Comparison of ENCODE assay signal across 10 cellular contexts in genomic region chr10:5563237-5563961, GRCh38. TPM values are rescaled to one million over a fixed set of nuclear protein-coding genes. Genes with fewer than 3 reads are reported as not detected.
DNase-seq lines count a peak whose midpoint lies in the region; ATAC-seq and TF ChIP-seq lines count a peak whose summit lies in the region.
"Had no signal": no experiment of that assay in that cellular context is flagged by ENCODE, and none has a peak within 500 bp of the region (broad histone marks: within the 10 kb centered on the region; RNA-seq: fewer than 3 reads in every experiment).

No MANE protein-coding gene starts in this region.

- H3K27ac Mint-ChIP-seq in activated naive CD4-positive, alpha-beta T cell treated with anti-CD3 and anti-CD28 coated beads, Interleukin-2, amount 50 U/mL, for 24 hours = peak overlapping the region; percentile 84
- peak overlapping the region; percentile 85 for H3K27ac Mint-ChIP-seq in activated T-helper 17 cell treated with anti-CD3 and anti-CD28 coated beads, Interleukin-2, amount 50 U/mL, for 72 hours

- no peak overlapping the region for H3K23ac ChIP-seq in mesenchymal stem cell (ENCODE audit: low read length in 2 of 2)

- peak overlapping the region; percentile 80 for H2BK120ac ChIP-seq in mesenchymal stem cell (ENCODE audit: low read depth, low read length)

- H3K4me1 ChIP-seq in mesenchymal stem cell (ENCODE audit: control insufficient read depth, insufficient read depth, low read depth, low read length) (peaks cover 25% of the 10 kb centered on the region), tibial artery (peaks cover 6 to 58% (median 46%) of the 10 kb centered on the region in 4 donors), SJCRH30 (peaks cover 45% of the 10 kb centered on the region)

- no peak for ATAC-seq in activated T-helper 17 cell treated with anti-CD3 and anti-CD28 coated beads, Interleukin-2, amount 50 U/mL, for 72 hours (replicated peaks)
- ATAC-seq in GM18870 (IDR thresholded peaks at IDR 0.05; ENCODE audit: unreplicated experiment) = no peak

- peak overlapping the region; percentile 98 for H4K91ac ChIP-seq in mesenchymal stem cell (ENCODE audit: low read length)

- peak overlapping the region; percentile 96 for H4K8ac ChIP-seq in mesenchymal stem cell (ENCODE audit: low read length)

- no peaks in the 10 kb centered on the region for H3K36me3 Mint-ChIP-seq in activated naive CD4-positive, alpha-beta T cell treated with anti-CD3 and anti-CD28 coated beads, Interleukin-2, amount 50 U/mL, for 24 hours
- no peaks in the 10 kb centered on the region for H3K36me3 Mint-ChIP-seq in activated T-helper 17 cell treated with anti-CD3 and anti-CD28 coated beads, Interleukin-2, amount 50 U/mL, for 72 hours (ENCODE audit: low read depth)

- DNase-seq in activated naive CD4-positive, alpha-beta T cell treated with Interleukin-2 at 50 U/mL for 16 hours = no peak
- DNase-seq in mesenchymal stem cell (peak; percentile 46), tibial artery (peak in 1 of 2 donors; percentile 70), DMS153 (lab: John Stamatoyannopoulos, UW) (no peak), SJCRH30 (no peak)
- DNase-seq: NCI-H226 had no signal

- H3K4me1 Mint-ChIP-seq in activated naive CD4-positive, alpha-beta T cell treated with anti-CD3 and anti-CD28 coated beads, Interleukin-2, amount 50 U/mL, for 24 hours = peaks cover 37% of the 10 kb centered on the region
- H3K4me1 Mint-ChIP-seq in activated T-helper 17 cell treated with anti-CD3 and anti-CD28 coated beads, Interleukin-2, amount 50 U/mL, for 72 hours = peaks cover 25% of the 10 kb centered on the region

- H2BK12ac ChIP-seq in mesenchymal stem cell (ENCODE audit: low read length in 2 of 2) = peak overlapping the region; percentile 76 to 96

- WGBS in mesenchymal stem cell = 23% methylated on average over 21 of the region's 22 CpGs

- H3K9ac ChIP-seq in mesenchymal stem cell (ENCODE audit: low read length) = peak overlapping the region; percentile 18

- no peak overlapping the region for H3K4me2 ChIP-seq in mesenchymal stem cell (ENCODE audit: low read length, poor library complexity, severe bottlenecking)

- TF ChIP-seq CTCF in tibial artery (IDR thresholded peaks at IDR 0.05) = no peak

- H2BK15ac ChIP-seq in mesenchymal stem cell (ENCODE audit: low read depth, poor library complexity, severe bottlenecking) = peak overlapping the region; percentile 62

- peak overlapping the region; percentile 87 to 92 for H3K18ac ChIP-seq in mesenchymal stem cell (ENCODE audit: low read depth in 1 of 2, low read length in 2 of 2)

- no peaks in the 10 kb centered on the region for H3K9me3 Mint-ChIP-seq in activated naive CD4-positive, alpha-beta T cell treated with anti-CD3 and anti-CD28 coated beads, Interleukin-2, amount 50 U/mL, for 24 hours
- no peaks in the 10 kb centered on the region for H3K9me3 Mint-ChIP-seq in activated T-helper 17 cell treated with anti-CD3 and anti-CD28 coated beads, Interleukin-2, amount 50 U/mL, for 72 hours

- H2AK5ac ChIP-seq in mesenchymal stem cell (ENCODE audit: low read length, severe bottlenecking) = no peak overlapping the region

- H3K14ac ChIP-seq in mesenchymal stem cell (ENCODE audit: low read length in 2 of 2) = peak overlapping the region in 1 of 2 experiments; percentile 79

- peak overlapping the region; percentile 81 for H3K4me3 Mint-ChIP-seq in activated naive CD4-positive, alpha-beta T cell treated with anti-CD3 and anti-CD28 coated beads, Interleukin-2, amount 50 U/mL, for 24 hours
- H3K4me3 Mint-ChIP-seq in activated T-helper 17 cell treated with anti-CD3 and anti-CD28 coated beads, Interleukin-2, amount 50 U/mL, for 72 hours = peak overlapping the region; percentile 88

- H3K4ac ChIP-seq in mesenchymal stem cell (ENCODE audit: low read depth in 1 of 2, low read length in 2 of 2) = peak overlapping the region; percentile 60 to 94

- no peaks in the 10 kb centered on the region for H3K79me1 ChIP-seq in mesenchymal stem cell (replicated peaks; ENCODE audit: low read length, poor library complexity, severe bottlenecking)

- H3K4me3 ChIP-seq in mesenchymal stem cell (ENCODE audit: insufficient read depth in 1 of 2, low read depth in 1 of 2, low read length in 2 of 2) = peak overlapping the region in 1 of 2 experiments; percentile 12
- H3K4me3 ChIP-seq in tibial artery = no peak overlapping the region
- no peak overlapping the region for H3K4me3 ChIP-seq in SJCRH30

- H3K27ac ChIP-seq in mesenchymal stem cell (ENCODE audit: low read length, poor library complexity, severe bottlenecking) (no peak overlapping the region), tibial artery (peak overlapping the region; percentile 75), SJCRH30 (no peak overlapping the region)

- H3K36me3 ChIP-seq in mesenchymal stem cell (ENCODE audit: control insufficient read depth in 1 of 2, insufficient read depth in 2 of 2, low read depth in 1 of 2, low read length in 2 of 2) (no peaks in the 10 kb centered on the region), tibial artery (no peaks in the 10 kb centered on the region), SJCRH30 (no peaks in the 10 kb centered on the region)

- intact Hi-C loops in tibial artery (cut with DNase I; ENCODE audit: low total_unique reads) = loop anchor here (5.0 kb wide), 1 partner anchor 39 kb away; no protein-coding TSS in a partner anchor

- no peaks in the 10 kb centered on the region for H3K9me3 ChIP-seq in mesenchymal stem cell (ENCODE audit: control insufficient read depth, low read length)
- H3K9me3 ChIP-seq in tibial artery = no peaks in the 10 kb centered on the region
- H3K9me3 ChIP-seq in SJCRH30 (replicated peaks) = no peaks in the 10 kb centered on the region

- H2BK5ac ChIP-seq in mesenchymal stem cell (ENCODE audit: low read depth, low read length, poor library complexity, severe bottlenecking) = no peak overlapping the region

- peak overlapping the region; percentile 30 for H2AFZ ChIP-seq in mesenchymal stem cell (ENCODE audit: low read depth, low read length)

- no peaks in the 10 kb centered on the region for H3K27me3 Mint-ChIP-seq in activated naive CD4-positive, alpha-beta T cell treated with anti-CD3 and anti-CD28 coated beads, Interleukin-2, amount 50 U/mL, for 24 hours
- H3K27me3 Mint-ChIP-seq in activated T-helper 17 cell treated with anti-CD3 and anti-CD28 coated beads, Interleukin-2, amount 50 U/mL, for 72 hours = no peaks in the 10 kb centered on the region

- no peaks in the 10 kb centered on the region for H3K27me3 ChIP-seq in mesenchymal stem cell (ENCODE audit: control insufficient read depth in 1 of 2, insufficient read depth in 1 of 2, low read length in 2 of 2)
- no peaks in the 10 kb centered on the region for H3K27me3 ChIP-seq in tibial artery
- no peaks in the 10 kb centered on the region for H3K27me3 ChIP-seq in SJCRH30

RNA-seq across cellular contexts. Expression of gene CALML3, which starts 38.6 kb away (rescaled TPM):
- total RNA-seq in activated T-helper 17 cell treated with anti-CD3 and anti-CD28 coated beads, Interleukin-2, amount 50 U/mL, for 72 hours = not detected
- not detected for polyA plus RNA-seq in mesenchymal stem cell (2013, experiment 1 of 2)
- polyA plus RNA-seq in mesenchymal stem cell (2013, experiment 2 of 2) = not detected
- not detected in 2 replicates for total RNA-seq in SJCRH30 (2014; rRNA removed; shearing (Covaris generic))
- polyA plus RNA-seq: BJ had no signal

Comparison
In these comparisons a context has a peak if more than half of its experiments do, and no peak if none do; other contexts are left out.
1. H3K27ac ChIP-seq: peak in tibial artery (2 of 2); none in mesenchymal stem cell (single experiment) and SJCRH30 (single experiment).